In genomic region chr1:117651616-117652015, GRCh38 we compare ENCODE assay signal across 18 cellular contexts.
"Had no signal": no experiment of that assay in that cellular context is flagged by ENCODE, and none has a peak within 500 bp of the region (broad histone marks: within the 10 kb centered on the region; RNA-seq: fewer than 3 reads in every experiment).

No MANE protein-coding gene starts in this region.

- H3K36me3 Mint-ChIP-seq: activated naive CD8-positive, alpha-beta T cell; T-cell had no signal

- H3K9me3 Mint-ChIP-seq: activated CD4-positive, alpha-beta T cell treated with anti-CD3 and anti-CD28 coated beads, Interleukin-2, amount 10 ng/mL, durations not matched to agents 7 days and 5 days; neural crest cell; T-cell had no signal

- H3K4me3 ChIP-seq: gastroesophageal sphincter, heart left ventricle, left lung, ovary, smooth muscle cell, thoracic aorta had no signal

- H3K36me3 ChIP-seq: gastroesophageal sphincter, heart left ventricle, left lung, ovary, thoracic aorta had no signal

- H3K27ac ChIP-seq: gastroesophageal sphincter, heart left ventricle, left lung, ovary, thoracic aorta had no signal

- DNase-seq: activated CD4-positive, alpha-beta T cell treated with anti-CD3 and anti-CD28 coated beads, Interleukin-2, amount 10 ng/mL, durations not matched to agents 7 days and 5 days; activated CD8-positive, alpha-beta memory T cell treated with anti-CD3 and anti-CD28 coated beads, Interleukin-2, amount 50 U/mL, for 48 hours; activated CD8-positive, alpha-beta T cell treated with anti-CD3 and anti-CD28 coated beads, Interleukin-2, amount 10 ng/mL, durations not matched to agents 7 days and 5 days; effector CD4-positive, alpha-beta T cell; heart left ventricle; left lung; midbrain; ovary; stimulated activated CD4-positive, alpha-beta T cell treated with anti-CD3 and anti-CD28 coated beads, Interleukin-4, amount 100 ng/mL, for 1 hour; T-cell had no signal

- ATAC-seq: activated CD4-positive, CD25-positive, alpha-beta regulatory T cell treated with anti-CD3 and anti-CD28 coated beads, Interleukin-2, amount 50 U/mL, for 24 hours; activated CD8-positive, alpha-beta T cell treated with anti-CD3 and anti-CD28 coated beads, Interleukin-2, amount 10 ng/mL, durations not matched to agents 7 days and 5 days; esophagus mucosa; gastroesophageal sphincter; heart left ventricle; left lung; sciatic nerve; T-cell had no signal

- H3K9me3 ChIP-seq: gastroesophageal sphincter, heart left ventricle, left lung, ovary, thoracic aorta had no signal

- H3K27ac Mint-ChIP-seq: activated CD4-positive, alpha-beta T cell treated with anti-CD3 and anti-CD28 coated beads, Interleukin-2, amount 10 ng/mL, durations not matched to agents 7 days and 5 days; activated CD8-positive, alpha-beta T cell treated with anti-CD3 and anti-CD28 coated beads, Interleukin-2, amount 10 ng/mL, durations not matched to agents 7 days and 5 days; activated naive CD8-positive, alpha-beta T cell had no signal

- H3K4me1 ChIP-seq: gastroesophageal sphincter had no signal

- H3K4me3 Mint-ChIP-seq: activated CD4-positive, alpha-beta T cell treated with anti-CD3 and anti-CD28 coated beads, Interleukin-2, amount 10 ng/mL, durations not matched to agents 7 days and 5 days; activated CD8-positive, alpha-beta T cell treated with anti-CD3 and anti-CD28 coated beads, Interleukin-2, amount 10 ng/mL, durations not matched to agents 7 days and 5 days; activated naive CD8-positive, alpha-beta T cell; neural crest cell had no signal

- H3K4me2 ChIP-seq: smooth muscle cell had no signal

- H3K27me3 ChIP-seq: gastroesophageal sphincter, heart left ventricle, left lung, ovary had no signal
